1 cellular context compared by ENCODE assay signal in the genomic region with DNA sequence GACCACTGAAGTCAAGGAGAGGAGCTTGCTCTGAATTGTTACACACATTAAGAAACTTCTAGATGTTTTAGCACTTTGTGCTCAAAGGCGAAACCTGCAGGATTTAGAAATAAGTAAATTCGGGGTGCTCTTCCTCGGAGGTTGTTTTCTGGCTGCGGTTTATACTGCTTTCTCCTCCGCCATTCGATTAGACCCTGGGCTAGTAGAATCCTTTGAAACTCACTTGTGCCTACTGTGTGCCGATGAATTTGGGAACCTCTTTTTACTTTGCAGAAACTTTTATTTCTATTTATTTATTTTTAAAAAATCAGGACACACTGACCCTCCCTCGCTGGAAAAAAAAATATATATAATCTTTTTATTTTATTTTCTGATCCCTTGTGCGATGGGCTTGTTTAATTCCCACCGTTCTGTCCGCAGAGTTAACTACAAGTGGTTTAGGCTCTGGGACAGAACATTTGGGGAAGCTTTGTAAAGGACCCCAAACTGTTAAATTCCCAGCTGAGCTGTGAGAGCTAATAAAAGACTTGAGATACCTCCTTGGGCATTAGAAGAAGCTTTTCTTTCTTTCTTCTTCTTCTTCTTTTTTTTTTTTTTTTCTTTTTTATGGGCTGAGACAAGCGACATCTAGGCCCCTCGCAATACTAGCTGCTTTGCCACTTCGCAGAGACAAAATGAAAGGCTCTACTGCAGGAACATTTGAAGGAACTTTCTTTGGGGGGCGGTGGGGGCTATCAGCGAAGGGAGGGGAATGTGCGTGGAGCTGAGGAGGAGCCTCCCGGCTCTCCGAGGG.
TF ChIP-seq lines count a peak whose summit lies in the region.

No MANE protein-coding gene starts in this region.

TF ChIP-seq in H1, 55 proteins besides CTCF, POLR2A, EP300 and RAD21:
- no peak for TF ChIP-seq RFX5 (IDR thresholded peaks at IDR 0.05; ENCODE audit: borderline replicate concordance, low read depth, low read length)
